ENCODE assay signal across 29 cellular contexts in the genomic region with DNA sequence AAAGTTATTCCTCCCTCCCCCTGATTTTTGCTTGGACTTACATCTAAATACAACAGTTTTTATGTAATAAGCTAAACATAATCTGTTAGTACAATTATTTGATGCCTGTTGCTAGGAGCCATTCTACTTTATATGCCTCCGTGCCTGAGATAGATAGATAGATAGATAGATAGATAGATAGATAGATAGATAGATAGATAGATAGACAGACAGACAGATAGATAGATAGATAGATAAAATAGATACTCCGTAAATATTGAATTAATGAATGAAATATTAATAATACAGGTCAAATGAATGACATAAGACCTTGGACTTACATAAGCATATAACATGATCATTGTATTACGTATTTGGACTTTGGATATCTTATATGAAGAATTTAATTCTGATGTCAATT. TPM values are rescaled to one million over a fixed set of nuclear protein-coding genes. Genes with fewer than 3 reads are reported as not detected.
DNase-seq lines count a peak whose midpoint lies in the region; ATAC-seq, FAIRE-seq and TF ChIP-seq lines count a peak whose summit lies in the region.
"Had no signal": no experiment of that assay in that cellular context is flagged by ENCODE, and none has a peak within 500 bp of the region (broad histone marks: within the 10 kb centered on the region; RNA-seq: fewer than 3 reads in every experiment).

No MANE protein-coding gene starts in this region.

- no peak overlapping the region for H4K91ac ChIP-seq in mesenchymal stem cell (ENCODE audit: low read length)

- no peak overlapping the region for H2AFZ ChIP-seq in mesenchymal stem cell (ENCODE audit: low read depth, low read length)

- no peak overlapping the region for H4K8ac ChIP-seq in mesenchymal stem cell (ENCODE audit: low read length)

- H3K14ac ChIP-seq in mesenchymal stem cell (ENCODE audit: low read length in 2 of 2): no peak overlapping the region

- H3K79me1 ChIP-seq in mesenchymal stem cell (replicated peaks; ENCODE audit: low read length, poor library complexity, severe bottlenecking): peaks cover 16% of the 10 kb centered on the region

- ATAC-seq in Right ventricle myocardium inferior: no peak
- ATAC-seq: GM12878 had no signal

- H3K4me3 ChIP-seq in cardiac muscle cell (no peak overlapping the region), mesenchymal stem cell (ENCODE audit: insufficient read depth in 1 of 2, low read depth in 1 of 2, low read length in 2 of 2) (no peak overlapping the region), small intestine (ENCODE audit: low read depth in 1 of 2, low read length in 2 of 2) (no peak overlapping the region)
- H3K4me3 ChIP-seq: BLaER1, GM12878 had no signal

- no peak overlapping the region for H3K4me2 ChIP-seq in mesenchymal stem cell (ENCODE audit: low read length, poor library complexity, severe bottlenecking)
- H3K4me2 ChIP-seq: BLaER1 had no signal

- H3K27me3 ChIP-seq in cardiac muscle cell: no peaks in the 10 kb centered on the region
- H3K27me3 ChIP-seq in mesenchymal stem cell (ENCODE audit: control insufficient read depth in 1 of 2, insufficient read depth in 1 of 2, low read length in 2 of 2): no peaks in the 10 kb centered on the region
- H3K27me3 ChIP-seq in small intestine (ENCODE audit: control insufficient read depth in 2 of 2, insufficient read depth in 2 of 2, low read length in 2 of 2): no peaks in the 10 kb centered on the region
- H3K27me3 ChIP-seq: BE2C, BLaER1 had no signal

- H3K36me3 ChIP-seq in cardiac muscle cell: no peaks in the 10 kb centered on the region
- no peaks in the 10 kb centered on the region for H3K36me3 ChIP-seq in mesenchymal stem cell (ENCODE audit: control insufficient read depth in 1 of 2, insufficient read depth in 2 of 2, low read depth in 1 of 2, low read length in 2 of 2)
- no peaks in the 10 kb centered on the region for H3K36me3 ChIP-seq in small intestine (ENCODE audit: control insufficient read depth in 2 of 2, insufficient read depth in 2 of 2, low read length in 2 of 2)

- no peak overlapping the region for H2BK15ac ChIP-seq in mesenchymal stem cell (ENCODE audit: low read depth, poor library complexity, severe bottlenecking)

- no peak for TF ChIP-seq CTCF in cardiac muscle cell (IDR thresholded peaks at IDR 0.05; ENCODE audit: low read depth, low read length)

- H3K18ac ChIP-seq in mesenchymal stem cell (ENCODE audit: low read depth in 1 of 2, low read length in 2 of 2): no peak overlapping the region

- DNase-seq in cardiac muscle cell (ENCODE audit: low read depth in 1 of 2, low spot score in 1 of 2): no peak
- no peak for DNase-seq in Right ventricle myocardium inferior (ENCODE audit: missing footprints)
- no peak for DNase-seq in mesenchymal stem cell
- DNase-seq in small intestine: no peak
- no peak for DNase-seq in NK-92 treated with Interleukin-12 subunit alpha and Interleukin-12 subunit beta, amount 100 ng/mL, for 24 hours (lab: John Stamatoyannopoulos, UW)
- DNase-seq in NCI-H1417 (lab: John Stamatoyannopoulos, UW): no peak
- DNase-seq: 8988T; ACHN; BE2C; C1 segment of cervical spinal cord; CD4-positive, alpha-beta memory T cell; CD4-positive, CD25-positive, alpha-beta regulatory T cell; CD8-positive, alpha-beta memory T cell; COR-L47; DMS 273 treated with DMSO at 0.1 percent for 48 hours; DMS153; DMS53; DMS79; DND-41; EL; GDM1 had no signal

- H3K9me3 ChIP-seq in cardiac muscle cell (ENCODE audit: low read depth) (no peaks in the 10 kb centered on the region), mesenchymal stem cell (ENCODE audit: control insufficient read depth, low read length) (peaks cover 3% of the 10 kb centered on the region), small intestine (ENCODE audit: control insufficient read depth, low read depth) (no peaks in the 10 kb centered on the region)
- H3K9me3 ChIP-seq: BE2C had no signal

- no peak overlapping the region for H3K4ac ChIP-seq in mesenchymal stem cell (ENCODE audit: low read depth in 1 of 2, low read length in 2 of 2)

- peak; percentile 19 for FAIRE-seq in small intestine (lab: Jason Lieb, UNC)
- FAIRE-seq: A204.1, GM12878, GM12892, GM18507 had no signal

- peak overlapping the region; percentile 81 for H3K9ac ChIP-seq in mesenchymal stem cell (ENCODE audit: low read length)
- H3K9ac ChIP-seq: BLaER1 had no signal

- H2BK5ac ChIP-seq in mesenchymal stem cell (ENCODE audit: low read depth, low read length, poor library complexity, severe bottlenecking): no peak overlapping the region

- peak overlapping the region; percentile 84 for H3K27ac ChIP-seq in cardiac muscle cell
- no peak overlapping the region for H3K27ac ChIP-seq in mesenchymal stem cell (ENCODE audit: low read length, poor library complexity, severe bottlenecking)
- H3K27ac ChIP-seq in small intestine (ENCODE audit: low read depth in 1 of 2, low read length in 1 of 2): no peak overlapping the region
- H3K27ac ChIP-seq: BLaER1 had no signal

- H2AK5ac ChIP-seq in mesenchymal stem cell (ENCODE audit: low read length, severe bottlenecking): no peak overlapping the region

- H2BK12ac ChIP-seq in mesenchymal stem cell (ENCODE audit: low read length in 2 of 2): no peak overlapping the region

- intact Hi-C loops in Right ventricle myocardium inferior (cut with DNase I): no loop called here

- no peak overlapping the region for H3K23ac ChIP-seq in mesenchymal stem cell (ENCODE audit: low read length in 2 of 2)

- H3K4me1 ChIP-seq in cardiac muscle cell (ENCODE audit: low read depth): peaks cover 9% of the 10 kb centered on the region
- H3K4me1 ChIP-seq in mesenchymal stem cell (ENCODE audit: control insufficient read depth, insufficient read depth, low read depth, low read length): no peaks in the 10 kb centered on the region
- no peaks in the 10 kb centered on the region for H3K4me1 ChIP-seq in small intestine (ENCODE audit: control insufficient read depth in 2 of 2, insufficient read depth in 1 of 2, low read depth in 1 of 2, low read length in 1 of 2)

- no peak overlapping the region for H2BK120ac ChIP-seq in mesenchymal stem cell (ENCODE audit: low read depth, low read length)

- WGBS in mesenchymal stem cell: no CpG with 5 or more reads among the region's 3 CpGs
- WGBS in small intestine, 3 donors: 76 to 87% (median 84%) methylated on average over 3 of the region's 3 CpGs

RNA-seq across cellular contexts. Expression of gene NET1, which starts 23.0 kb away (rescaled TPM):
- total RNA-seq in cardiac muscle cell (25.5 and 29.5 TPM in 2 replicates), Right ventricle myocardium inferior (16.2 TPM)
- polyA plus RNA-seq in cardiac muscle cell (20.0 and 36.0 TPM in 2 replicates), small intestine (100 to 1,000 TPM in 2 of 3 donors, 10 to 100 TPM in 1; 58.0 to 187 (median 147) TPM)
- polyA plus RNA-seq in mesenchymal stem cell (2013, experiment 1 of 2): 10.2 TPM
- polyA plus RNA-seq in mesenchymal stem cell (2013, experiment 2 of 2): 10.9 TPM

RNA-seq across cellular contexts. Expression of gene TUBAL3, which starts 30.7 kb away (rescaled TPM):
- not detected in 2 replicates for total RNA-seq in cardiac muscle cell
- polyA plus RNA-seq in cardiac muscle cell: not detected in 2 replicates
- not detected for total RNA-seq in Right ventricle myocardium inferior
- polyA plus RNA-seq in mesenchymal stem cell (2013, experiment 1 of 2): not detected
- polyA plus RNA-seq in mesenchymal stem cell (2013, experiment 2 of 2): not detected
- 10 to 100 TPM; 11.4 to 97.7 (median 69.4) TPM for polyA plus RNA-seq in small intestine
- total RNA-seq: CD4-positive, alpha-beta memory T cell; CD4-positive, CD25-positive, alpha-beta regulatory T cell; CD8-positive, alpha-beta memory T cell; G401; GM12878 had no signal
- polyA plus RNA-seq: AG04450; CD14-positive monocyte; CD4-positive, alpha-beta memory T cell; CD8-positive, alpha-beta memory T cell had no signal
